In genomic region chr2:242056026-242056425, GRCh38 we compare ENCODE assay signal across 20 cellular contexts.
"Had no signal": no experiment of that assay in that cellular context is flagged by ENCODE, and none has a peak within 500 bp of the region (broad histone marks: within the 10 kb centered on the region; RNA-seq: fewer than 3 reads in every experiment).

No MANE protein-coding gene starts in this region.

- ATAC-seq: left cardiac atrium; left lung; lower lobe of right lung; naive thymus-derived CD8-positive, alpha-beta T cell; right lobe of liver; stimulated activated memory B cell treated with anti-CD40 and anti-IgM and Interleukin-4, amounts not matched to agents 10 μg/mL and 1 μg/mL and 100 μg/mL, for 72 hours; stimulated activated naive CD8-positive, alpha-beta T cell treated with anti-CD3 and anti-CD28 coated beads, Interleukin-15, amount 100 ng/mL, for 72 hours had no signal

- H3K9me3 Mint-ChIP-seq: neural crest cell; stimulated activated memory B cell treated with anti-CD40 and anti-IgM and Interleukin-4, amounts not matched to agents 10 μg/mL and 1 μg/mL and 100 μg/mL, for 72 hours; stimulated activated naive CD8-positive, alpha-beta T cell treated with anti-CD3 and anti-CD28 coated beads, Interleukin-15, amount 100 ng/mL, for 72 hours had no signal

- H3K36me3 Mint-ChIP-seq: stimulated activated memory B cell treated with anti-CD40 and anti-IgM and Interleukin-4, amounts not matched to agents 10 μg/mL and 1 μg/mL and 100 μg/mL, for 72 hours had no signal

- H3K4me1 Mint-ChIP-seq: nephron; neural crest cell; stimulated activated memory B cell treated with anti-CD40 and anti-IgM and Interleukin-4, amounts not matched to agents 10 μg/mL and 1 μg/mL and 100 μg/mL, for 72 hours; stimulated activated naive CD8-positive, alpha-beta T cell treated with anti-CD3 and anti-CD28 coated beads, Interleukin-15, amount 100 ng/mL, for 72 hours had no signal

- DNase-seq: heart right ventricle; kidney glomerular epithelial cell; left cardiac atrium; left lung; lower lobe of right lung; mammary epithelial cell; mesenchymal stem cell; naive thymus-derived CD8-positive, alpha-beta T cell; nucleus accumbens; ovary; right lobe of liver; stimulated activated CD4-positive, alpha-beta T cell treated with anti-CD3 and anti-CD28 coated beads, Interleukin-4, amount 100 ng/mL, for 4 hours; stimulated activated CD8-positive, alpha-beta memory T cell treated with anti-CD3 and anti-CD28 coated beads, Interleukin-4, amount 100 ng/mL, for 48 hours; stimulated activated naive CD4-positive, alpha-beta T cell treated with Interleukin-2 at 50 U/mL for 16 hours; stimulated activated naive CD8-positive, alpha-beta T cell treated with anti-CD3 and anti-CD28 coated beads, Interleukin-15, amount 100 ng/mL, for 72 hours; substantia nigra had no signal

- H3K4me3 Mint-ChIP-seq: naive thymus-derived CD8-positive, alpha-beta T cell; nephron; neural crest cell; stimulated activated memory B cell treated with anti-CD40 and anti-IgM and Interleukin-4, amounts not matched to agents 10 μg/mL and 1 μg/mL and 100 μg/mL, for 72 hours; stimulated activated naive CD8-positive, alpha-beta T cell treated with anti-CD3 and anti-CD28 coated beads, Interleukin-15, amount 100 ng/mL, for 72 hours had no signal

- H3K27ac Mint-ChIP-seq: naive thymus-derived CD8-positive, alpha-beta T cell; nephron; progenitor cell of endocrine pancreas; stimulated activated memory B cell treated with anti-CD40 and anti-IgM and Interleukin-4, amounts not matched to agents 10 μg/mL and 1 μg/mL and 100 μg/mL, for 72 hours; stimulated activated naive CD8-positive, alpha-beta T cell treated with anti-CD3 and anti-CD28 coated beads, Interleukin-15, amount 100 ng/mL, for 72 hours had no signal
